34 cellular contexts compared by ENCODE assay signal in genomic region chr17:46975287-46975686, GRCh38. TPM values are rescaled to one million over a fixed set of nuclear protein-coding genes. Genes with fewer than 3 reads are reported as not detected.
"Had no signal": no experiment of that assay in that cellular context is flagged by ENCODE, and none has a peak within 500 bp of the region (broad histone marks: within the 10 kb centered on the region; RNA-seq: fewer than 3 reads in every experiment).

No MANE protein-coding gene starts in this region.

- DNase-seq: activated CD4-positive, alpha-beta T cell treated with anti-CD3 and anti-CD28 coated beads for 1 hour; activated CD4-positive, alpha-beta T cell treated with anti-CD3 and anti-CD28 coated beads, Interleukin-2, amount 10 ng/mL, durations not matched to agents 7 days and 5 days; activated CD8-positive, alpha-beta memory T cell treated with anti-CD3 and anti-CD28 coated beads, Interleukin-2, amount 10 ng/mL, durations not matched to agents 7 days and 5 days; activated CD8-positive, alpha-beta T cell treated with anti-CD3 and anti-CD28 coated beads, Interleukin-2, amount 10 ng/mL, durations not matched to agents 7 days and 5 days; activated effector memory CD4-positive, alpha-beta T cell treated with Interleukin-2 at 50 U/mL for 16 hours; activated naive CD4-positive, alpha-beta T cell treated with Interleukin-2 at 50 U/mL for 16 hours; aorta; body of pancreas; cortex of kidney; effector memory CD8-positive, alpha-beta T cell; erythroblast; gastrocnemius medialis; islet precursor cell; left cardiac atrium; mammary epithelial cell; nucleus accumbens; pancreas; psoas muscle; stimulated activated CD4-positive, alpha-beta T cell treated with anti-CD3 and anti-CD28 coated beads, Interleukin-4, amount 100 ng/mL, for 1 hour; stimulated activated naive CD8-positive, alpha-beta T cell treated with anti-CD3 and anti-CD28 coated beads, Interleukin-15, amount 100 ng/mL, for 72 hours; SW 1271; T1000; tibial artery had no signal

- FAIRE-seq: pancreas had no signal

- H3K27me3 ChIP-seq: pancreas had no signal

- H3K36me3 ChIP-seq: cardiac muscle cell, gastrocnemius medialis, pancreas, right atrium auricular region, tibial artery had no signal

- H3K4me3 ChIP-seq: body of pancreas, cardiac muscle cell, gastrocnemius medialis, hepatocyte, pancreas, psoas muscle, right atrium auricular region, tibial artery had no signal

- ATAC-seq: activated CD8-positive, alpha-beta memory T cell treated with anti-CD3 and anti-CD28 coated beads, Interleukin-2, amount 10 ng/mL, durations not matched to agents 7 days and 5 days; activated CD8-positive, alpha-beta T cell treated with anti-CD3 and anti-CD28 coated beads, Interleukin-2, amount 10 ng/mL, durations not matched to agents 7 days and 5 days; body of pancreas; effector memory CD8-positive, alpha-beta T cell; gastrocnemius medialis; left cardiac atrium; pancreas; psoas muscle; stimulated activated effector memory CD8-positive, alpha-beta T cell treated with anti-CD3 and anti-CD28 coated beads, Interleukin-12 subunit alpha, Interleukin-12 subunit beta, amount 100 ng/mL, for 72 hours; stimulated activated naive CD8-positive, alpha-beta T cell treated with anti-CD3 and anti-CD28 coated beads, Interleukin-15, amount 100 ng/mL, for 72 hours had no signal

- H3K27ac Mint-ChIP-seq: activated CD4-positive, alpha-beta T cell treated with anti-CD3 and anti-CD28 coated beads, Interleukin-2, amount 10 ng/mL, durations not matched to agents 7 days and 5 days; activated CD8-positive, alpha-beta memory T cell treated with anti-CD3 and anti-CD28 coated beads, Interleukin-2, amount 10 ng/mL, durations not matched to agents 7 days and 5 days; activated CD8-positive, alpha-beta T cell treated with anti-CD3 and anti-CD28 coated beads, Interleukin-2, amount 10 ng/mL, durations not matched to agents 7 days and 5 days; activated naive CD8-positive, alpha-beta T cell; effector memory CD8-positive, alpha-beta T cell; nephron; stimulated activated effector memory CD8-positive, alpha-beta T cell treated with anti-CD3 and anti-CD28 coated beads, Interleukin-12 subunit alpha, Interleukin-12 subunit beta, amount 100 ng/mL, for 72 hours; stimulated activated naive CD8-positive, alpha-beta T cell treated with anti-CD3 and anti-CD28 coated beads, Interleukin-15, amount 100 ng/mL, for 72 hours; T-helper 1 cell treated with Interleukin-12 subunit alpha and Interleukin-12 subunit beta and Interleukin-4 antibody, amounts not matched to agents 30 μg/mL and 1 μg/mL, for 36 hours had no signal

- H3K4me2 ChIP-seq: hepatocyte had no signal

- H3K4me3 Mint-ChIP-seq: activated CD4-positive, alpha-beta T cell treated with anti-CD3 and anti-CD28 coated beads, Interleukin-2, amount 10 ng/mL, durations not matched to agents 7 days and 5 days; activated CD8-positive, alpha-beta memory T cell treated with anti-CD3 and anti-CD28 coated beads, Interleukin-2, amount 10 ng/mL, durations not matched to agents 7 days and 5 days; activated CD8-positive, alpha-beta T cell treated with anti-CD3 and anti-CD28 coated beads, Interleukin-2, amount 10 ng/mL, durations not matched to agents 7 days and 5 days; activated naive CD8-positive, alpha-beta T cell; effector memory CD8-positive, alpha-beta T cell; nephron; stimulated activated effector memory CD8-positive, alpha-beta T cell treated with anti-CD3 and anti-CD28 coated beads, Interleukin-12 subunit alpha, Interleukin-12 subunit beta, amount 100 ng/mL, for 72 hours; stimulated activated naive CD8-positive, alpha-beta T cell treated with anti-CD3 and anti-CD28 coated beads, Interleukin-15, amount 100 ng/mL, for 72 hours; T-helper 1 cell treated with Interleukin-12 subunit alpha and Interleukin-12 subunit beta and Interleukin-4 antibody, amounts not matched to agents 30 μg/mL and 1 μg/mL, for 36 hours had no signal

- H3K79me2 ChIP-seq: hepatocyte had no signal

- H3K27ac ChIP-seq: body of pancreas, cardiac muscle cell, gastrocnemius medialis, hepatocyte, pancreas, psoas muscle, right atrium auricular region, tibial artery had no signal

- H3K36me3 Mint-ChIP-seq: activated CD8-positive, alpha-beta memory T cell treated with anti-CD3 and anti-CD28 coated beads, Interleukin-2, amount 10 ng/mL, durations not matched to agents 7 days and 5 days had no signal

- H3K9me3 Mint-ChIP-seq: activated CD4-positive, alpha-beta T cell treated with anti-CD3 and anti-CD28 coated beads, Interleukin-2, amount 10 ng/mL, durations not matched to agents 7 days and 5 days; effector memory CD8-positive, alpha-beta T cell; stimulated activated effector memory CD8-positive, alpha-beta T cell treated with anti-CD3 and anti-CD28 coated beads, Interleukin-12 subunit alpha, Interleukin-12 subunit beta, amount 100 ng/mL, for 72 hours; stimulated activated naive CD8-positive, alpha-beta T cell treated with anti-CD3 and anti-CD28 coated beads, Interleukin-15, amount 100 ng/mL, for 72 hours; T-helper 1 cell treated with Interleukin-12 subunit alpha and Interleukin-12 subunit beta and Interleukin-4 antibody, amounts not matched to agents 30 μg/mL and 1 μg/mL, for 36 hours had no signal

- H3K9me3 ChIP-seq: body of pancreas, gastrocnemius medialis, pancreas, psoas muscle, right atrium auricular region, tibial artery had no signal

- H2AFZ ChIP-seq: hepatocyte had no signal

RNA-seq across cellular contexts. Expression of gene RPRML, which starts 3.8 kb away (rescaled TPM):
- total RNA-seq: activated CD4-positive, alpha-beta T cell treated with anti-CD3 and anti-CD28 coated beads, Interleukin-2, amount 10 ng/mL, durations not matched to agents 7 days and 5 days; activated CD8-positive, alpha-beta memory T cell treated with anti-CD3 and anti-CD28 coated beads, Interleukin-2, amount 10 ng/mL, durations not matched to agents 7 days and 5 days; cardiac muscle cell; hepatocyte; left cardiac atrium; liver; mammary epithelial cell; mucosa of gallbladder; right atrium auricular region; skeletal muscle tissue; urinary bladder had no signal
- polyA plus RNA-seq: cardiac muscle cell, hepatocyte, mammary epithelial cell, urinary bladder had no signal
